29 cellular contexts compared by ENCODE assay signal in genomic region chr5:110077147-110077546, GRCh38.
"Had no signal": no experiment of that assay in that cellular context is flagged by ENCODE, and none has a peak within 500 bp of the region (broad histone marks: within the 10 kb centered on the region; RNA-seq: fewer than 3 reads in every experiment).

No MANE protein-coding gene starts in this region.

- H3K4me1 ChIP-seq: adrenal gland, body of pancreas, colonic mucosa, esophagus squamous epithelium, gastroesophageal sphincter had no signal

- H3K27me3 Mint-ChIP-seq: activated CD8-positive, alpha-beta T cell treated with anti-CD3 and anti-CD28 coated beads for 36 hours; activated naive CD8-positive, alpha-beta T cell treated with anti-CD3 and anti-CD28 coated beads, Interleukin-2, amount 50 U/mL, for 24 hours had no signal

- ATAC-seq: activated CD8-positive, alpha-beta T cell treated with anti-CD3 and anti-CD28 coated beads for 36 hours; activated naive CD8-positive, alpha-beta T cell treated with anti-CD3 and anti-CD28 coated beads, Interleukin-2, amount 50 U/mL, for 24 hours; activated T-cell treated with anti-CD3 and anti-CD28 coated beads, Interleukin-2, amount 50 U/mL, for 4 hours; body of pancreas; gastroesophageal sphincter had no signal

- H3K36me3 ChIP-seq: adrenal gland, colonic mucosa, esophagus squamous epithelium, gastroesophageal sphincter had no signal

- DNase-seq: activated CD4-positive, alpha-beta T cell treated with anti-CD3 and anti-CD28 coated beads for 4 hours; activated CD4-positive, alpha-beta T cell treated with anti-CD3 and anti-CD28 coated beads, Interleukin-2, amount 50 U/mL, for 1 hour; activated CD4-positive, alpha-beta T cell treated with anti-CD3 and anti-CD28 coated beads, Interleukin-2, amount 50 U/mL, for 48 hours; activated CD4-positive, CD25-positive, alpha-beta regulatory T cell; activated CD4-positive, CD25-positive, alpha-beta regulatory T cell treated with anti-CD3 and anti-CD28 coated beads, Interleukin-2, amount 50 U/mL, for 72 hours; activated CD8-positive, alpha-beta memory T cell treated with anti-CD3 and anti-CD28 coated beads for 24 hours; activated CD8-positive, alpha-beta T cell treated with anti-CD3 and anti-CD28 coated beads for 36 hours; activated gamma-delta T cell; activated naive CD4-positive, alpha-beta T cell; activated naive CD8-positive, alpha-beta T cell treated with anti-CD3 and anti-CD28 coated beads for 36 hours; activated naive CD8-positive, alpha-beta T cell treated with anti-CD3 and anti-CD28 coated beads, Interleukin-2, amount 50 U/mL, for 24 hours; activated T-cell treated with anti-CD3 and anti-CD28 coated beads, Interleukin-2, amount 50 U/mL, for 4 hours; adrenal gland; amygdala; aorta; body of pancreas; central memory CD4-positive, alpha-beta T cell; cerebellar nuclear complex; colonic mucosa; effector CD8-positive, alpha-beta T cell; esophagus squamous epithelium; foreskin melanocyte; head of caudate nucleus; T-helper 2 cell had no signal

- H3K27ac ChIP-seq: adrenal gland, body of pancreas, colonic mucosa, epithelial cell of prostate, esophagus squamous epithelium, gastroesophageal sphincter had no signal

- H3K4me3 Mint-ChIP-seq: activated CD8-positive, alpha-beta T cell treated with anti-CD3 and anti-CD28 coated beads for 36 hours; activated naive CD4-positive, alpha-beta T cell treated with anti-CD3 and anti-CD28 coated beads, Interleukin-2, amount 50 U/mL, for 24 hours; activated naive CD8-positive, alpha-beta T cell treated with anti-CD3 and anti-CD28 coated beads for 36 hours; activated naive CD8-positive, alpha-beta T cell treated with anti-CD3 and anti-CD28 coated beads, Interleukin-2, amount 50 U/mL, for 24 hours; activated T-cell treated with anti-CD3 and anti-CD28 coated beads, Interleukin-2, amount 50 U/mL, for 4 hours had no signal

- H3K27me3 ChIP-seq: adrenal gland, body of pancreas, colonic mucosa, esophagus squamous epithelium, gastroesophageal sphincter had no signal

- H3K27ac Mint-ChIP-seq: activated CD8-positive, alpha-beta T cell treated with anti-CD3 and anti-CD28 coated beads for 36 hours; activated naive CD4-positive, alpha-beta T cell treated with anti-CD3 and anti-CD28 coated beads, Interleukin-2, amount 50 U/mL, for 24 hours; activated naive CD8-positive, alpha-beta T cell treated with anti-CD3 and anti-CD28 coated beads for 36 hours; activated naive CD8-positive, alpha-beta T cell treated with anti-CD3 and anti-CD28 coated beads, Interleukin-2, amount 50 U/mL, for 24 hours had no signal

- H3K9me3 ChIP-seq: colonic mucosa had no signal

- FAIRE-seq: endometrium, endothelial cell of umbilical vein had no signal

- H3K4me3 ChIP-seq: adrenal gland, body of pancreas, colonic mucosa, esophagus squamous epithelium, gastroesophageal sphincter had no signal
